ENCODE assay signal across 2 cellular contexts in the genomic region with DNA sequence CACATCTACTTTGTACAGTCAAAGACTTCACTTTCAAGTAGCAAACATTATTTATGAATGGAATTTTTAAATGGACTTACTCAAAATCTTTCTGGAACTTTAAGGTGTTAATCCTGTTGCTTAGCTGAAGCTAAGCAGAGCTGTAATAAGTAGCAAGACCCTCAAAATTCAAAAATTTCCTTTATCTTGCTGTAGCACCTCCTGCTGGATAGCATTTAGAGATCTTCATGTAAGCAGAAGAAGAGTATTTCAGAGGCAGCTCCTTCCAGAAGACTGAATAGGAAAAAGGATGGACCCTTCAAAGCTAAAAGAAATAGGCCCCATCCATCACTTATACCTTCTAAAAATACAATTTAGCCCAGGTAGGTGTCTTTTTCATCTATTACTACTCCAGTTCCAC.
TF ChIP-seq lines count a peak whose summit lies in the region.

No MANE protein-coding gene starts in this region.

TF ChIP-seq in SK-N-SH, 30 proteins besides CTCF, POLR2A, EP300 and RAD21 (continued from another document):
- no peak for TF ChIP-seq PBX3 (IDR thresholded peaks at IDR 0.05)
- TF ChIP-seq EZH2phosphoT487 (IDR thresholded peaks at IDR 0.05; ENCODE audit: borderline replicate concordance, low read depth): no peak

TF ChIP-seq in SK-N-SH treated with all-trans-retinoic acid at 6 μM for 48 hours, 23 proteins besides CTCF, POLR2A, EP300 and RAD21 (continued from another document):
- TF ChIP-seq CSDC2 (CRISPR knock-in tag; IDR thresholded peaks at IDR 0.05) (no peak), TOX (CRISPR knock-in tag; IDR thresholded peaks at IDR 0.05; ENCODE audit: borderline replicate concordance) (no peak), RARB (CRISPR knock-in tag; IDR thresholded peaks at IDR 0.05) (no peak), ZNF8 (CRISPR knock-in tag; IDR thresholded peaks at IDR 0.05) (no peak), ZC3H10 (CRISPR knock-in tag; IDR thresholded peaks at IDR 0.05) (no peak), POU6F1 (CRISPR knock-in tag; IDR thresholded peaks at IDR 0.05; ENCODE audit: borderline replicate concordance, low read depth) (no peak), ZNF70 (CRISPR knock-in tag; IDR thresholded peaks at IDR 0.05) (no peak)
- TF ChIP-seq, protein P1, sequence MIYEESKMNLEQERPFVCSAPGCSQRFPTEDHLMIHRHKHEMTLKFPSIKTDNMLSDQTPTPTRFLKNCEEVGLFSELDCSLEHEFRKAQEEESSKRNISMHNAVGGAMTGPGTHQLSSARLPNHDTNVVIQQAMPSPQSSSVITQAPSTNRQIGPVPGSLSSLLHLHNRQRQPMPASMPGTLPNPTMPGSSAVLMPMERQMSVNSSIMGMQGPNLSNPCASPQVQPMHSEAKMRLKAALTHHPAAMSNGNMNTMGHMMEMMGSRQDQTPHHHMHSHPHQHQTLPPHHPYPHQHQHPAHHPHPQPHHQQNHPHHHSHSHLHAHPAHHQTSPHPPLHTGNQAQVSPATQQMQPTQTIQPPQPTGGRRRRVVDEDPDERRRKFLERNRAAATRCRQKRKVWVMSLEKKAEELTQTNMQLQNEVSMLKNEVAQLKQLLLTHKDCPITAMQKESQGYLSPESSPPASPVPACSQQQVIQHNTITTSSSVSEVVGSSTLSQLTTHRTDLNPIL (CRISPR knock-in tag; IDR thresholded peaks at IDR 0.05; ENCODE audit: low read depth): no peak
